In genomic region chr12:7934153-7934552, GRCh38 we compare ENCODE assay signal across 1 cellular context.
TF ChIP-seq lines count a peak whose summit lies in the region.

No MANE protein-coding gene starts in this region.

TF ChIP-seq in H1, 55 proteins besides CTCF, POLR2A, EP300 and RAD21:
- TF ChIP-seq BRCA1 (IDR thresholded peaks at IDR 0.05; ENCODE audit: low read depth, low read length) (no peak), SIX5 (IDR thresholded peaks at IDR 0.05; ENCODE audit: low read depth, low read length) (no peak), ASH2L (IDR thresholded peaks at IDR 0.05; ENCODE audit: low read length) (no peak), MAFK (IDR thresholded peaks at IDR 0.05; ENCODE audit: low read depth, low read length) (no peak), SAP30 (IDR thresholded peaks at IDR 0.05; ENCODE audit: insufficient read depth, insufficient replicate concordance, low read length) (no peak), TCF12 (IDR thresholded peaks at IDR 0.05; ENCODE audit: low read depth, low read length) (no peak), MAX (IDR thresholded peaks at IDR 0.05) (no peak), RBBP5 (IDR thresholded peaks at IDR 0.05; ENCODE audit: borderline replicate concordance, low read depth, low read length) (no peak), JUND (IDR thresholded peaks at IDR 0.05; ENCODE audit: low read length) (no peak), SRF (IDR thresholded peaks at IDR 0.05; ENCODE audit: low read depth, low read length) (no peak), RXRA (IDR thresholded peaks at IDR 0.05; ENCODE audit: insufficient read depth, low read depth, low read length) (no peak), SIRT6 (IDR thresholded peaks at IDR 0.05; ENCODE audit: low read length) (no peak), CBX5 (IDR thresholded peaks at IDR 0.05; ENCODE audit: low read depth, low read length) (no peak)
